Comparison of ENCODE assay signal across 8 cellular contexts in genomic region chr1:34162852-34163766, GRCh38. TPM values are rescaled to one million over a fixed set of nuclear protein-coding genes. Genes with fewer than 3 reads are reported as not detected.
DNase-seq lines count a peak whose midpoint lies in the region; ATAC-seq, FAIRE-seq and TF ChIP-seq lines count a peak whose summit lies in the region.

No MANE protein-coding gene starts in this region.

- H3K27me3 ChIP-seq in RWPE2 (ENCODE audit: insufficient read depth, poor library complexity, severe bottlenecking): peaks cover 74% of the 10 kb centered on the region
- peaks cover 4% of the 10 kb centered on the region for H3K27me3 ChIP-seq in lung (ENCODE audit: control insufficient read depth, insufficient read depth)
- peaks cover 0 to 98% (median 60%) of the 10 kb centered on the region in 3 donors for H3K27me3 ChIP-seq in stomach

- WGBS in A549 (ENCODE audit: missing lambda C conversion rate): 13% methylated on average over 24 of the region's 46 CpGs
- 1 to 2% methylated on average over 45 to 46 of the region's 46 CpGs for WGBS in lung, 2 donors
- 2 to 4% (median 3%) methylated on average over 29 to 46 of the region's 46 CpGs for WGBS in stomach, 5 donors

- peak; percentile 93 to 98 for ATAC-seq in A549
- ATAC-seq in HG03342 (IDR thresholded peaks at IDR 0.05; ENCODE audit: unreplicated experiment): peak; percentile 84
- ATAC-seq in RWPE2 (ENCODE audit: low read depth): peak; percentile 81
- no peak for ATAC-seq in effector memory CD8-positive, alpha-beta T cell (replicated peaks)
- ATAC-seq in lung (ENCODE audit: insufficient read depth, low FRiP score): peak; percentile 90

- H3K27me3 Mint-ChIP-seq in effector memory CD8-positive, alpha-beta T cell: peaks cover 67 to 88% of the 10 kb centered on the region in 2 donors

- H3K27ac ChIP-seq in A549: no peak overlapping the region
- no peak overlapping the region for H3K27ac ChIP-seq in RWPE2 (ENCODE audit: poor library complexity, severe bottlenecking)
- no peak overlapping the region for H3K27ac ChIP-seq in lung (ENCODE audit: low read depth in 1 of 2, low read length in 1 of 2)
- H3K27ac ChIP-seq in stomach: no peak overlapping the region

- TF ChIP-seq CTCF in A549 (IDR thresholded peaks at IDR 0.05): peak; percentile 46; the same call in 2 of the 3 replicates
- TF ChIP-seq CTCF in RWPE2 (IDR thresholded peaks at IDR 0.05; ENCODE audit: poor library complexity, severe bottlenecking): peak; percentile 58
- no peak for TF ChIP-seq CTCF in lung (IDR thresholded peaks at IDR 0.05; ENCODE audit: control extremely low read depth, extremely low read depth)
- TF ChIP-seq CTCF in stomach (IDR thresholded peaks at IDR 0.05): peak in 5 of 7 experiments; percentile 30 to 54 (median 50)

- H3K4me1 ChIP-seq in A549: peaks cover 13% of the 10 kb centered on the region; the same call in 2 of the 3 replicates
- no peaks in the 10 kb centered on the region for H3K4me1 ChIP-seq in RWPE2 (ENCODE audit: insufficient read depth, poor library complexity, severe bottlenecking)
- H3K4me1 ChIP-seq in lung (ENCODE audit: control insufficient read depth in 2 of 2, insufficient read depth in 2 of 2, low read length in 2 of 2): peaks cover 0 to 11% of the 10 kb centered on the region in 2 donors
- H3K4me1 ChIP-seq in stomach: peaks cover 32 to 49% (median 42%) of the 10 kb centered on the region in 4 donors

- TF ChIP-seq EP300 in A549 (IDR thresholded peaks at IDR 0.05) (no peak), stomach (IDR thresholded peaks at IDR 0.05) (no peak)

- H3K9me3 Mint-ChIP-seq in effector memory CD8-positive, alpha-beta T cell: no peaks in the 10 kb centered on the region

- CTCF ChIA-PET in A549 (lab: Yijun Ruan, JAX): interaction anchor here (0.6 to 1.9 kb wide), 20 partner anchors 9 to 608 kb away, joined by 3 to 12 read pairs (median 3); partner anchors contain the start of gene C1orf94

- intact Hi-C loops in stomach (cut with DNase I; ENCODE audit: low total_unique reads): no loop called here

- peaks cover 4% of the 10 kb centered on the region for H3K36me3 Mint-ChIP-seq in effector memory CD8-positive, alpha-beta T cell (ENCODE audit: insufficient read depth)

- peaks cover 2 to 3% of the 10 kb centered on the region in 2 donors for H3K4me1 Mint-ChIP-seq in effector memory CD8-positive, alpha-beta T cell (ENCODE audit: low read depth in 2 of 2)

- no peaks in the 10 kb centered on the region for H3K36me3 ChIP-seq in RWPE2 (ENCODE audit: low read depth)
- H3K36me3 ChIP-seq in lung (ENCODE audit: control insufficient read depth in 2 of 2, insufficient read depth in 2 of 2, low read length in 2 of 2): no peaks in the 10 kb centered on the region
- no peaks in the 10 kb centered on the region for H3K36me3 ChIP-seq in stomach

- no peaks in the 10 kb centered on the region for H3K9me3 ChIP-seq in A549
- H3K9me3 ChIP-seq in RWPE2 (ENCODE audit: severe bottlenecking): peaks cover 2% of the 10 kb centered on the region
- H3K9me3 ChIP-seq in lung (ENCODE audit: control insufficient read depth in 2 of 2, insufficient read depth in 1 of 2, low read length in 1 of 2): no peaks in the 10 kb centered on the region
- H3K9me3 ChIP-seq in stomach: no peaks in the 10 kb centered on the region

- H3K4me3 Mint-ChIP-seq in effector memory CD8-positive, alpha-beta T cell: peak overlapping the region; percentile 57 to 59

- TF ChIP-seq RAD21 in A549 (conservative IDR thresholded peaks at IDR 0.05 in 1 of 2, IDR thresholded peaks at IDR 0.05 in 1 of 2): peak; percentile 57 to 72

- peak overlapping the region; percentile 85 for H3K4me2 ChIP-seq in A549

- peak; percentile 51 to 74 for DNase-seq in A549 (ENCODE audit: low read depth in 1 of 2, low spot score in 1 of 2)
- no peak for DNase-seq in RWPE2 (ENCODE audit: low spot score)
- no peak for DNase-seq in effector memory CD8-positive, alpha-beta T cell
- peak; percentile 66 for DNase-seq in lung (ENCODE audit: low spot score)
- DNase-seq in stomach: peak; percentile 42
- no peak for DNase-seq in RKO (ENCODE audit: low spot score)

- H3K27ac Mint-ChIP-seq in effector memory CD8-positive, alpha-beta T cell: no peak overlapping the region

- TF ChIP-seq POLR2A in A549 (IDR thresholded peaks at IDR 0.05; ENCODE audit: low read length) (no peak), stomach (IDR thresholded peaks at IDR 0.05) (no peak)

- POLR2A ChIA-PET in A549 (lab: Yijun Ruan, JAX): no interaction called here

- H3K4me3 ChIP-seq in A549: peak overlapping the region; percentile 41
- H3K4me3 ChIP-seq in GM08714 (ENCODE audit: low read length): peak overlapping the region; percentile 33; the same call in 1 of the 2 replicates
- H3K4me3 ChIP-seq in RWPE2 (ENCODE audit: severe bottlenecking): no peak overlapping the region
- H3K4me3 ChIP-seq in lung: no peak overlapping the region
- peak overlapping the region; percentile 34 to 55 (median 44) for H3K4me3 ChIP-seq in stomach

- no peak for FAIRE-seq in A549 (lab: Jason Lieb, UNC)

TF ChIP-seq in A549, 52 proteins besides CTCF, POLR2A, EP300 and RAD21:
- TF ChIP-seq SMC3 (IDR thresholded peaks at IDR 0.05): peak; percentile 43; the same call in 1 of the 3 replicates
- no peak for TF ChIP-seq NPAS2 (CRISPR knock-in tag; IDR thresholded peaks at IDR 0.05; ENCODE audit: borderline replicate concordance)
- peak; percentile 52 for TF ChIP-seq MAX (IDR thresholded peaks at IDR 0.05)

RNA-seq across cellular contexts. Expression of gene CSMD2, which starts 1.9 kb away (rescaled TPM):
- polyA plus RNA-seq in A549 (2011; rRNA removed): not detected in 2 replicates
- not detected in 2 replicates for polyA plus RNA-seq in A549 (2012; cell fraction: cytosol; rRNA removed)
- polyA plus RNA-seq in A549 (2012; cell fraction: nucleus; rRNA removed): not detected in 2 replicates
- polyA plus RNA-seq in A549 (2017; fragmentation: RNase III; extraction: RNeasy Plus Mini Kit Qiagen cat#74134 plus additional on column Dnase treatment): not detected in 3 replicates
- polyA minus RNA-seq in A549 (2011; rRNA and poly(A)+ RNA removed): not detected in 2 replicates
- 1 to 10 TPM in 1 of 2 donors, under 1 TPM in 1; 0.11 to 1.2 TPM for total RNA-seq in lung
- under 1 TPM; 0.30 to 0.49 TPM for polyA plus RNA-seq in lung
- 1 to 10 TPM in 1 of 5 donors, under 1 TPM in 3, not detected in 1; 0.37 to 3.5 (median 0.44) TPM for total RNA-seq in stomach
- under 1 TPM; 0.10 to 0.25 (median 0.15) TPM for polyA plus RNA-seq in stomach

RNA-seq across cellular contexts. Expression of gene C1orf94, which starts 13.6 kb away (rescaled TPM):
- polyA plus RNA-seq in A549 (2011; rRNA removed): not detected in 2 replicates
- polyA plus RNA-seq in A549 (2012; cell fraction: cytosol; rRNA removed): not detected in 2 replicates
- not detected in 2 replicates for polyA plus RNA-seq in A549 (2012; cell fraction: nucleus; rRNA removed)
- not detected in 3 replicates for polyA plus RNA-seq in A549 (2017; fragmentation: RNase III; extraction: RNeasy Plus Mini Kit Qiagen cat#74134 plus additional on column Dnase treatment)
- not detected in 2 replicates for polyA minus RNA-seq in A549 (2011; rRNA and poly(A)+ RNA removed)
- total RNA-seq in lung: not detected
- polyA plus RNA-seq in lung: not detected
- total RNA-seq in stomach: not detected
- not detected for polyA plus RNA-seq in stomach

Comparison
In these comparisons a context has a peak if more than half of its experiments do, and no peak if none do; other contexts are left out.
1. DNase-seq: peak in A549 (2 of 2), lung (single experiment) and stomach (single experiment); none in RWPE2 (single experiment), effector memory CD8-positive, alpha-beta T cell (0 of 3) and RKO (single experiment).
2. H3K4me3 ChIP-seq: peak in A549 (single experiment), GM08714 (single experiment) and stomach (4 of 4); none in RWPE2 (single experiment) and lung (single experiment).